In genomic region chr3:133675631-133676335, GRCh38 we compare ENCODE assay signal across 1 cellular context.
A peak's percentile ranks its signal among the peaks of the same experiment; 100 is the strongest.
TF ChIP-seq lines count a peak whose summit lies in the region.

No MANE protein-coding gene starts in this region.

TF ChIP-seq in HepG2, 621 proteins besides CTCF, POLR2A, EP300 and RAD21 (continued from another document and continues in another):
- TF ChIP-seq ZNF710 (CRISPR knock-in tag; IDR thresholded peaks at IDR 0.05; ENCODE audit: borderline replicate concordance) = no peak
- no peak for TF ChIP-seq MAFG (CRISPR knock-in tag; IDR thresholded peaks at IDR 0.05)
- no peak for TF ChIP-seq WIZ (CRISPR knock-in tag; IDR thresholded peaks at IDR 0.05)
- TF ChIP-seq ISL2 (CRISPR knock-in tag; IDR thresholded peaks at IDR 0.05) = peak; percentile 74
- peak; percentile 71; the same call in 1 of the 2 replicates for TF ChIP-seq MIER3 (CRISPR knock-in tag; IDR thresholded peaks at IDR 0.05; ENCODE audit: borderline replicate concordance)
- no peak for TF ChIP-seq NCOA5 (CRISPR knock-in tag; IDR thresholded peaks at IDR 0.05)
- peak; percentile 49; the same call in 1 of the 2 replicates for TF ChIP-seq TBX3 (IDR thresholded peaks at IDR 0.05; ENCODE audit: borderline replicate concordance)
- TF ChIP-seq, protein P1, sequence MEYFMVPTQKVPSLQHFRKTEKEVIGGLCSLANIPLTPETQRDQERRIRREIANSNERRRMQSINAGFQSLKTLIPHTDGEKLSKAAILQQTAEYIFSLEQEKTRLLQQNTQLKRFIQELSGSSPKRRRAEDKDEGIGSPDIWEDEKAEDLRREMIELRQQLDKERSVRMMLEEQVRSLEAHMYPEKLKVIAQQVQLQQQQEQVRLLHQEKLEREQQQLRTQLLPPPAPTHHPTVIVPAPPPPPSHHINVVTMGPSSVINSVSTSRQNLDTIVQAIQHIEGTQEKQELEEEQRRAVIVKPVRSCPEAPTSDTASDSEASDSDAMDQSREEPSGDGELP (IDR thresholded peaks at IDR 0.05; ENCODE audit: borderline replicate concordance, low read depth) = peak; percentile 2; the same call in 1 of the 2 replicates
- no peak for TF ChIP-seq NBN (conservative IDR thresholded peaks at IDR 0.05)
- TF ChIP-seq ARNT (IDR thresholded peaks at IDR 0.05) = no peak
- no peak for TF ChIP-seq ZKSCAN5 (CRISPR knock-in tag; IDR thresholded peaks at IDR 0.05)
- peak; percentile 51; the same call in 1 of the 2 replicates for TF ChIP-seq FOSL2 (CRISPR knock-in tag; IDR thresholded peaks at IDR 0.05)
- TF ChIP-seq KLF15 (CRISPR knock-in tag; IDR thresholded peaks at IDR 0.05; ENCODE audit: borderline replicate concordance) = no peak
- no peak for TF ChIP-seq NRL (CRISPR knock-in tag; IDR thresholded peaks at IDR 0.05; ENCODE audit: borderline replicate concordance)
- TF ChIP-seq MIER2 (CRISPR knock-in tag; IDR thresholded peaks at IDR 0.05) = no peak
- TF ChIP-seq ZNF879 (CRISPR knock-in tag; IDR thresholded peaks at IDR 0.05) = no peak
- TF ChIP-seq JUNB (CRISPR knock-in tag; IDR thresholded peaks at IDR 0.05; ENCODE audit: borderline replicate concordance) = no peak
- TF ChIP-seq NFE2L2 (IDR thresholded peaks at IDR 0.05; ENCODE audit: low read length) = no peak
- no peak for TF ChIP-seq CC2D1A (CRISPR knock-in tag; IDR thresholded peaks at IDR 0.05)
- TF ChIP-seq ZNF800 (CRISPR knock-in tag; IDR thresholded peaks at IDR 0.05) = no peak
- TF ChIP-seq, protein P2, sequence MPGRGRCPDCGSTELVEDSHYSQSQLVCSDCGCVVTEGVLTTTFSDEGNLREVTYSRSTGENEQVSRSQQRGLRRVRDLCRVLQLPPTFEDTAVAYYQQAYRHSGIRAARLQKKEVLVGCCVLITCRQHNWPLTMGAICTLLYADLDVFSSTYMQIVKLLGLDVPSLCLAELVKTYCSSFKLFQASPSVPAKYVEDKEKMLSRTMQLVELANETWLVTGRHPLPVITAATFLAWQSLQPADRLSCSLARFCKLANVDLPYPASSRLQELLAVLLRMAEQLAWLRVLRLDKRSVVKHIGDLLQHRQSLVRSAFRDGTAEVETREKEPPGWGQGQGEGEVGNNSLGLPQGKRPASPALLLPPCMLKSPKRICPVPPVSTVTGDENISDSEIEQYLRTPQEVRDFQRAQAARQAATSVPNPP (CRISPR knock-in tag; IDR thresholded peaks at IDR 0.05) = no peak
- TF ChIP-seq ZGPAT (CRISPR knock-in tag; IDR thresholded peaks at IDR 0.05) = peak; percentile 80
- TF ChIP-seq ZNF558 (CRISPR knock-in tag; IDR thresholded peaks at IDR 0.05; ENCODE audit: borderline replicate concordance) = no peak
- peak; percentile 88 for TF ChIP-seq ESRRA (CRISPR knock-in tag; IDR thresholded peaks at IDR 0.05; ENCODE audit: low read depth)
- peak; percentile 46; the same call in 1 of the 2 replicates for TF ChIP-seq PRDM10 (CRISPR knock-in tag; IDR thresholded peaks at IDR 0.05; ENCODE audit: low read depth)
- TF ChIP-seq, protein P3, sequence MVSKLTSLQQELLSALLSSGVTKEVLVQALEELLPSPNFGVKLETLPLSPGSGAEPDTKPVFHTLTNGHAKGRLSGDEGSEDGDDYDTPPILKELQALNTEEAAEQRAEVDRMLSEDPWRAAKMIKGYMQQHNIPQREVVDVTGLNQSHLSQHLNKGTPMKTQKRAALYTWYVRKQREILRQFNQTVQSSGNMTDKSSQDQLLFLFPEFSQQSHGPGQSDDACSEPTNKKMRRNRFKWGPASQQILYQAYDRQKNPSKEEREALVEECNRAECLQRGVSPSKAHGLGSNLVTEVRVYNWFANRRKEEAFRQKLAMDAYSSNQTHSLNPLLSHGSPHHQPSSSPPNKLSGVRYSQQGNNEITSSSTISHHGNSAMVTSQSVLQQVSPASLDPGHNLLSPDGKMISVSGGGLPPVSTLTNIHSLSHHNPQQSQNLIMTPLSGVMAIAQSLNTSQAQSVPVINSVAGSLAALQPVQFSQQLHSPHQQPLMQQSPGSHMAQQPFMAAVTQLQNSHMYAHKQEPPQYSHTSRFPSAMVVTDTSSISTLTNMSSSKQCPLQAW (CRISPR knock-in tag; IDR thresholded peaks at IDR 0.05) = peak; percentile 89
- TF ChIP-seq SOX6 (IDR thresholded peaks at IDR 0.05) = no peak
- TF ChIP-seq SOX6 (CRISPR knock-in tag; IDR thresholded peaks at IDR 0.05) = peak; percentile 88
- TF ChIP-seq SNAPC2 (CRISPR knock-in tag; IDR thresholded peaks at IDR 0.05) = no peak
- TF ChIP-seq, protein P4, sequence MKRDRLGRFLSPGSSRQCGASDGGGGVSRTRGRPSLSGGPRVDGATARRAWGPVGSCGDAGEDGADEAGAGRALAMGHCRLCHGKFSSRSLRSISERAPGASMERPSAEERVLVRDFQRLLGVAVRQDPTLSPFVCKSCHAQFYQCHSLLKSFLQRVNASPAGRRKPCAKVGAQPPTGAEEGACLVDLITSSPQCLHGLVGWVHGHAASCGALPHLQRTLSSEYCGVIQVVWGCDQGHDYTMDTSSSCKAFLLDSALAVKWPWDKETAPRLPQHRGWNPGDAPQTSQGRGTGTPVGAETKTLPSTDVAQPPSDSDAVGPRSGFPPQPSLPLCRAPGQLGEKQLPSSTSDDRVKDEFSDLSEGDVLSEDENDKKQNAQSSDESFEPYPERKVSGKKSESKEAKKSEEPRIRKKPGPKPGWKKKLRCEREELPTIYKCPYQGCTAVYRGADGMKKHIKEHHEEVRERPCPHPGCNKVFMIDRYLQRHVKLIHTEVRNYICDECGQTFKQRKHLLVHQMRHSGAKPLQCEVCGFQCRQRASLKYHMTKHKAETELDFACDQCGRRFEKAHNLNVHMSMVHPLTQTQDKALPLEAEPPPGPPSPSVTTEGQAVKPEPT (CRISPR knock-in tag; IDR thresholded peaks at IDR 0.05; ENCODE audit: low read depth) = no peak
- TF ChIP-seq, protein P5, sequence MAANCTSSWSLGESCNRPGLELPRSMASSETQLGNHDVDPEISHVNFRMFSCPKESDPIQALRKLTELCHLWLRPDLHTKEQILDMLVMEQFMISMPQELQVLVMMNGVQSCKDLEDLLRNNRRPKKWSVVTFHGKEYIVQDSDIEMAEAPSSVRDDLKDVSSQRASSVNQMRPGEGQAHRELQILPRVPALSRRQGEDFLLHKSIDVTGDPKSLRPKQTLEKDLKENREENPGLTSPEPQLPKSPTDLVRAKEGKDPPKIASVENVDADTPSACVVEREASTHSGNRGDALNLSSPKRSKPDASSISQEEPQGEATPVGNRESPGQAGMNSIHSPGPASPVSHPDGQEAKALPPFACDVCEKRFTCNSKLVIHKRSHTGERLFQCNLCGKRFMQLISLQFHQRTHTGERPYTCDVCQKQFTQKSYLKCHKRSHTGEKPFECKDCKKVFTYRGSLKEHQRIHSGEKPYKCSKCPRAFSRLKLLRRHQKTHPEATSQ (CRISPR knock-in tag; IDR thresholded peaks at IDR 0.05; ENCODE audit: borderline replicate concordance) = no peak
- no peak; the same call in 1 of the 2 replicates for TF ChIP-seq ZNF12 (CRISPR knock-in tag; IDR thresholded peaks at IDR 0.05)
- TF ChIP-seq SPEN (CRISPR knock-in tag; IDR thresholded peaks at IDR 0.05; ENCODE audit: low read depth) = peak; percentile 71; the same call in 1 of the 2 replicates
- peak; percentile 91; the same call in 1 of the 2 replicates for TF ChIP-seq ZNF292 (CRISPR knock-in tag; IDR thresholded peaks at IDR 0.05; ENCODE audit: borderline replicate concordance, low read depth)
- TF ChIP-seq ZSCAN12 (CRISPR knock-in tag; IDR thresholded peaks at IDR 0.05) = no peak
- no peak for TF ChIP-seq EHMT2 (IDR thresholded peaks at IDR 0.05; ENCODE audit: borderline replicate concordance, low read depth, low read length)
- TF ChIP-seq, protein P6, sequence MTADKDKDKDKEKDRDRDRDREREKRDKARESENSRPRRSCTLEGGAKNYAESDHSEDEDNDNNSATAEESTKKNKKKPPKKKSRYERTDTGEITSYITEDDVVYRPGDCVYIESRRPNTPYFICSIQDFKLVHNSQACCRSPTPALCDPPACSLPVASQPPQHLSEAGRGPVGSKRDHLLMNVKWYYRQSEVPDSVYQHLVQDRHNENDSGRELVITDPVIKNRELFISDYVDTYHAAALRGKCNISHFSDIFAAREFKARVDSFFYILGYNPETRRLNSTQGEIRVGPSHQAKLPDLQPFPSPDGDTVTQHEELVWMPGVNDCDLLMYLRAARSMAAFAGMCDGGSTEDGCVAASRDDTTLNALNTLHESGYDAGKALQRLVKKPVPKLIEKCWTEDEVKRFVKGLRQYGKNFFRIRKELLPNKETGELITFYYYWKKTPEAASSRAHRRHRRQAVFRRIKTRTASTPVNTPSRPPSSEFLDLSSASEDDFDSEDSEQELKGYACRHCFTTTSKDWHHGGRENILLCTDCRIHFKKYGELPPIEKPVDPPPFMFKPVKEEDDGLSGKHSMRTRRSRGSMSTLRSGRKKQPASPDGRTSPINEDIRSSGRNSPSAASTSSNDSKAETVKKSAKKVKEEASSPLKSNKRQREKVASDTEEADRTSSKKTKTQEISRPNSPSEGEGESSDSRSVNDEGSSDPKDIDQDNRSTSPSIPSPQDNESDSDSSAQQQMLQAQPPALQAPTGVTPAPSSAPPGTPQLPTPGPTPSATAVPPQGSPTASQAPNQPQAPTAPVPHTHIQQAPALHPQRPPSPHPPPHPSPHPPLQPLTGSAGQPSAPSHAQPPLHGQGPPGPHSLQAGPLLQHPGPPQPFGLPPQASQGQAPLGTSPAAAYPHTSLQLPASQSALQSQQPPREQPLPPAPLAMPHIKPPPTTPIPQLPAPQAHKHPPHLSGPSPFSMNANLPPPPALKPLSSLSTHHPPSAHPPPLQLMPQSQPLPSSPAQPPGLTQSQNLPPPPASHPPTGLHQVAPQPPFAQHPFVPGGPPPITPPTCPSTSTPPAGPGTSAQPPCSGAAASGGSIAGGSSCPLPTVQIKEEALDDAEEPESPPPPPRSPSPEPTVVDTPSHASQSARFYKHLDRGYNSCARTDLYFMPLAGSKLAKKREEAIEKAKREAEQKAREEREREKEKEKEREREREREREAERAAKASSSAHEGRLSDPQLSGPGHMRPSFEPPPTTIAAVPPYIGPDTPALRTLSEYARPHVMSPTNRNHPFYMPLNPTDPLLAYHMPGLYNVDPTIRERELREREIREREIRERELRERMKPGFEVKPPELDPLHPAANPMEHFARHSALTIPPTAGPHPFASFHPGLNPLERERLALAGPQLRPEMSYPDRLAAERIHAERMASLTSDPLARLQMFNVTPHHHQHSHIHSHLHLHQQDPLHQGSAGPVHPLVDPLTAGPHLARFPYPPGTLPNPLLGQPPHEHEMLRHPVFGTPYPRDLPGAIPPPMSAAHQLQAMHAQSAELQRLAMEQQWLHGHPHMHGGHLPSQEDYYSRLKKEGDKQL (CRISPR knock-in tag; IDR thresholded peaks at IDR 0.05; ENCODE audit: low read depth) = peak; percentile 77
- TF ChIP-seq DPF2 (CRISPR knock-in tag; IDR thresholded peaks at IDR 0.05; ENCODE audit: borderline replicate concordance, low read depth) = peak; percentile 48; the same call in 1 of the 2 replicates
- no peak for TF ChIP-seq ZNF552 (CRISPR knock-in tag; IDR thresholded peaks at IDR 0.05; ENCODE audit: borderline replicate concordance)
